ENCODE assay signal across 30 cellular contexts in the genomic region with DNA sequence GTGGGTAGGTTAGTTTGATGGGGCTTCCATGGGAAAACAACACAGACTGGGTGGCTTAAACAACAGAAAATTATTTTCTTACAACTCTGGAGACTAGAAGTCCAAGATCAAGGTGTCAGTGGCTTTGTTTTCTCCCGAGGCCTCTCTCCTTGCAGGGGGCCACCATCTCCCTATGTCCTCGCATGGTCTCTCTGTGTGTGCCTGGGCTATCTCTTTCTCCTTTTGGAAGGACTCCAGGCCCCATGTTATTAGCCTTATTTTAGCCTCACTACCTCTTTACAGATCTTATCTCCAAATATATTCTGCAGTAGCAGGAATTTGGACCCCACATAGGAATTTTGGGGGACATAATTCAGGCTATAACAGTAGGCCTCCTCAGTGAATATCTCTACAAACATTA.
"Had no signal": no experiment of that assay in that cellular context is flagged by ENCODE, and none has a peak within 500 bp of the region (broad histone marks: within the 10 kb centered on the region; RNA-seq: fewer than 3 reads in every experiment).

No MANE protein-coding gene starts in this region.

- DNase-seq: activated B cell treated with CpG ODN at 0.5 μM for 24 hours; activated CD4-positive, alpha-beta T cell treated with anti-CD3 and anti-CD28 coated beads for 48 hours; activated CD4-positive, alpha-beta T cell treated with anti-CD3 and anti-CD28 coated beads, Interleukin-2, amount 50 U/mL, for 1 hour; activated CD4-positive, alpha-beta T cell treated with anti-CD3 and anti-CD28 coated beads, Interleukin-2, amount 50 U/mL, for 48 hours; activated CD8-positive, alpha-beta memory T cell treated with anti-CD3 and anti-CD28 coated beads for 24 hours; activated CD8-positive, alpha-beta T cell treated with anti-CD3 and anti-CD28 coated beads for 36 hours; activated effector memory CD4-positive, alpha-beta T cell treated with Interleukin-2 at 50 U/mL for 16 hours; activated gamma-delta T cell treated with Interleukin-2 at 50 U/mL for 16 hours; activated naive CD4-positive, alpha-beta T cell treated with anti-CD3 and anti-CD28 coated beads, Interleukin-2, amount 50 U/mL, for 16 hours; activated naive CD4-positive, alpha-beta T cell treated with Interleukin-2 at 50 U/mL for 16 hours; activated T-cell treated with anti-CD3 and anti-CD28 coated beads, Interleukin-2, amount 50 U/mL, for 4 hours; amniotic stem cell; anterior cingulate cortex; brain microvascular endothelial cell; dorsolateral prefrontal cortex; effector memory CD4-positive, alpha-beta T cell; endodermal cell; foreskin fibroblast; head of caudate nucleus; T-helper 17 cell; T1000; WERI-Rb-1 had no signal

- H3K27me3 Mint-ChIP-seq: activated B cell treated with CpG ODN at 0.5 μM for 24 hours; activated CD8-positive, alpha-beta T cell treated with anti-CD3 and anti-CD28 coated beads for 36 hours; activated naive CD8-positive, alpha-beta T cell; activated T-helper 17 cell treated with anti-CD3 and anti-CD28 coated beads, Interleukin-2, amount 50 U/mL, for 72 hours; central memory CD8-positive, alpha-beta T cell; dendritic cell treated with granulocyte-macrophage colony-stimulating factor and Interleukin-4, amounts not matched to agents 40 ng/mL and 50 ng/mL, for 4 days; T-helper 17 cell had no signal

- H3K4me3 ChIP-seq: coronary artery, dorsolateral prefrontal cortex had no signal

- H3K27ac ChIP-seq: brain microvascular endothelial cell, coronary artery, WERI-Rb-1 had no signal

- H3K36me3 Mint-ChIP-seq: activated naive CD8-positive, alpha-beta T cell had no signal

- H3K4me3 Mint-ChIP-seq: activated B cell treated with CpG ODN at 0.5 μM for 24 hours; activated CD8-positive, alpha-beta T cell treated with anti-CD3 and anti-CD28 coated beads for 36 hours; activated naive CD8-positive, alpha-beta T cell; activated T-cell treated with anti-CD3 and anti-CD28 coated beads, Interleukin-2, amount 50 U/mL, for 4 hours; activated T-helper 17 cell treated with anti-CD3 and anti-CD28 coated beads, Interleukin-2, amount 50 U/mL, for 72 hours; central memory CD8-positive, alpha-beta T cell; dendritic cell treated with granulocyte-macrophage colony-stimulating factor and Interleukin-4, amounts not matched to agents 40 ng/mL and 50 ng/mL, for 4 days; endodermal cell; T-helper 17 cell; T-helper 2 cell treated with Interferon-gamma antibody and Interleukin-4, amounts not matched to agents 5 μg/mL and 100 μg/mL, for 36 hours had no signal

- H3K36me3 ChIP-seq: brain microvascular endothelial cell, WERI-Rb-1 had no signal

- H3K27me3 ChIP-seq: brain microvascular endothelial cell, dorsolateral prefrontal cortex had no signal

- ATAC-seq: activated CD4-positive, CD25-positive, alpha-beta regulatory T cell treated with anti-CD3 and anti-CD28 coated beads, Interleukin-2, amount 50 U/mL, for 24 hours; activated CD8-positive, alpha-beta T cell treated with anti-CD3 and anti-CD28 coated beads for 36 hours; activated T-cell treated with anti-CD3 and anti-CD28 coated beads, Interleukin-2, amount 50 U/mL, for 4 hours; activated T-helper 17 cell treated with anti-CD3 and anti-CD28 coated beads, Interleukin-2, amount 50 U/mL, for 72 hours; esophagus mucosa; T-helper 17 cell had no signal

- H3K4me1 Mint-ChIP-seq: activated B cell treated with CpG ODN at 0.5 μM for 24 hours; activated T-helper 17 cell treated with anti-CD3 and anti-CD28 coated beads, Interleukin-2, amount 50 U/mL, for 72 hours; central memory CD8-positive, alpha-beta T cell; T-helper 17 cell had no signal

- H3K9me3 Mint-ChIP-seq: endodermal cell had no signal

- H3K27ac Mint-ChIP-seq: activated B cell treated with CpG ODN at 0.5 μM for 24 hours; activated CD8-positive, alpha-beta T cell treated with anti-CD3 and anti-CD28 coated beads for 36 hours; activated naive CD8-positive, alpha-beta T cell; activated T-helper 17 cell treated with anti-CD3 and anti-CD28 coated beads, Interleukin-2, amount 50 U/mL, for 72 hours; dendritic cell treated with granulocyte-macrophage colony-stimulating factor and Interleukin-4, amounts not matched to agents 40 ng/mL and 50 ng/mL, for 4 days; endodermal cell; T-helper 17 cell; T-helper 2 cell treated with Interferon-gamma antibody and Interleukin-4, amounts not matched to agents 5 μg/mL and 100 μg/mL, for 36 hours had no signal
